ENCODE assay signal across 1 cellular context in genomic region chr21:31943586-31943985, GRCh38.
TF ChIP-seq lines count a peak whose summit lies in the region.

No MANE protein-coding gene starts in this region.

TF ChIP-seq in H1, 55 proteins besides CTCF, POLR2A, EP300 and RAD21:
- TF ChIP-seq, protein P1, sequence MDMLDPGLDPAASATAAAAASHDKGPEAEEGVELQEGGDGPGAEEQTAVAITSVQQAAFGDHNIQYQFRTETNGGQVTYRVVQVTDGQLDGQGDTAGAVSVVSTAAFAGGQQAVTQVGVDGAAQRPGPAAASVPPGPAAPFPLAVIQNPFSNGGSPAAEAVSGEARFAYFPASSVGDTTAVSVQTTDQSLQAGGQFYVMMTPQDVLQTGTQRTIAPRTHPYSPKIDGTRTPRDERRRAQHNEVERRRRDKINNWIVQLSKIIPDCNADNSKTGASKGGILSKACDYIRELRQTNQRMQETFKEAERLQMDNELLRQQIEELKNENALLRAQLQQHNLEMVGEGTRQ (IDR thresholded peaks at IDR 0.05; ENCODE audit: low read length): no peak
- TF ChIP-seq TCF12 (IDR thresholded peaks at IDR 0.05; ENCODE audit: low read depth, low read length): no peak
- no peak for TF ChIP-seq SP4 (IDR thresholded peaks at IDR 0.05; ENCODE audit: low read length)
- no peak for TF ChIP-seq SP2 (IDR thresholded peaks at IDR 0.05; ENCODE audit: low read length)
- TF ChIP-seq BRCA1 (IDR thresholded peaks at IDR 0.05; ENCODE audit: low read depth, low read length): no peak
- no peak for TF ChIP-seq YY1 (IDR thresholded peaks at IDR 0.05; ENCODE audit: low read depth, low read length)
- TF ChIP-seq CHD7 (IDR thresholded peaks at IDR 0.05; ENCODE audit: insufficient replicate concordance, low read length): no peak
- TF ChIP-seq NRF1 (IDR thresholded peaks at IDR 0.05; ENCODE audit: low read depth, low read length): no peak
- no peak for TF ChIP-seq POLR2AphosphoS5 (IDR thresholded peaks at IDR 0.05; ENCODE audit: low read depth, low read length)
- TF ChIP-seq BCL11A (IDR thresholded peaks at IDR 0.05; ENCODE audit: low read depth in 2 of 2, low read length in 2 of 2): no peak
- no peak for TF ChIP-seq SIRT6 (IDR thresholded peaks at IDR 0.05; ENCODE audit: low read length)
- TF ChIP-seq TAF1 (IDR thresholded peaks at IDR 0.05; ENCODE audit: low read depth, low read length): no peak
- TF ChIP-seq HDAC6 (IDR thresholded peaks at IDR 0.05; ENCODE audit: low read depth, low read length): no peak
- no peak for TF ChIP-seq CREB1 (IDR thresholded peaks at IDR 0.05)
- TF ChIP-seq TBP (IDR thresholded peaks at IDR 0.05; ENCODE audit: low read depth, low read length): no peak
- no peak for TF ChIP-seq GABPA (IDR thresholded peaks at IDR 0.05; ENCODE audit: borderline replicate concordance, insufficient read depth, low read length)
- no peak for TF ChIP-seq TEAD4 (IDR thresholded peaks at IDR 0.05; ENCODE audit: low read depth, low read length)
- no peak for TF ChIP-seq EGR1 (IDR thresholded peaks at IDR 0.05; ENCODE audit: borderline replicate concordance, low read depth, low read length)
- no peak for TF ChIP-seq CTBP2 (IDR thresholded peaks at IDR 0.05; ENCODE audit: borderline replicate concordance, insufficient read depth, insufficient read length, low read length)
